Comparison of ENCODE assay signal across 17 cellular contexts in the genomic region with DNA sequence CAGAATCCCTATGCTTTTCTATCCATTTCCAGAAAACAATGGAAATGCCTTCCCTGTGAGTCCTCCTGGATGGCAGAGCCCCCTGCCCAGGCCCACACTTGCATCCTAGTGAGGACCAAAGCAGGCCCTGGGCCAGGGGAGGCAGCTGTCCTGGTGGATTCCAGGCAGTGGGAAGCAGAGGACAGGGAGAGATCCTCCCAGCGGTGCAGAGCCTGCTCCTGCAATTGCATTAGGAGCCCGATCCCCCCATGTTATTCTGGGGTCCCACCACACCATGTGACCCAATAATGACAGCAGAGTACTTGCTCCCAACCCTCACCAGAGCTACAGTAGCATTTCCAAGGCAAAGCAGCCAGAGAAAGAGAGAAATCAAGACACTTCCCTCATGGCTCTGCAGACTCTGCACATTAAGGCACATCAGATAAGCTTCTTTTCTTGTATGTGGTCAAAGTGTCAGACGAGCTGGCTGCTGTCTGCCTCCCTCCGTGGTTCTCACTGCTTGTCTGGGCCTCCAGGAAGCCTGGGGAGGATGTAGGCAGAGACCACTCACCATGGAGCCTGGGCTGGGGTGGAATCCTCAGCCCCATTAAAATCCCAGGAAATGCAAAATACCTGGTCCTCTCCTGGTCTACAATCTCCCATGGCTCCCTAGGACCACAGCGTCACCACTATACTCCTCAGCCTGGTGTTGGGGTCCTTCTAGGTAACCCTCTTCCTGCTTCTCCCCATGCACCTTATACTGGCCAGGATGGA. TPM values are rescaled to one million over a fixed set of nuclear protein-coding genes. Genes with fewer than 3 reads are reported as not detected.
DNase-seq lines count a peak whose midpoint lies in the region; ATAC-seq and TF ChIP-seq lines count a peak whose summit lies in the region.
"Had no signal": no experiment of that assay in that cellular context is flagged by ENCODE, and none has a peak within 500 bp of the region (broad histone marks: within the 10 kb centered on the region; RNA-seq: fewer than 3 reads in every experiment).

No MANE protein-coding gene starts in this region.

- H3K27me3 Mint-ChIP-seq in activated T-cell treated with anti-CD3 and anti-CD28 coated beads, Interleukin-2, amount 50 U/mL, for 72 hours (ENCODE audit: low read depth), result no peaks in the 10 kb centered on the region
- peaks cover 5% of the 10 kb centered on the region for H3K27me3 Mint-ChIP-seq in T-helper 17 cell

- no peak for ATAC-seq in activated T-cell treated with anti-CD3 and anti-CD28 coated beads, Interleukin-2, amount 50 U/mL, for 72 hours (replicated peaks in 1 of 2)
- peak; percentile 68 for ATAC-seq in T-helper 17 cell
- ATAC-seq in HG02678 (IDR thresholded peaks at IDR 0.05; ENCODE audit: unreplicated experiment), result no peak
- ATAC-seq: left lung had no signal

- H3K27ac Mint-ChIP-seq in activated T-cell treated with anti-CD3 and anti-CD28 coated beads, Interleukin-2, amount 50 U/mL, for 72 hours, result peak overlapping the region; percentile 9
- peak overlapping the region; percentile 87 for H3K27ac Mint-ChIP-seq in T-helper 17 cell

- no peaks in the 10 kb centered on the region for H3K9me3 Mint-ChIP-seq in activated T-cell treated with anti-CD3 and anti-CD28 coated beads, Interleukin-2, amount 50 U/mL, for 72 hours

- H3K4me3 ChIP-seq in spleen (no peak overlapping the region), tibial nerve (no peak overlapping the region)
- H3K4me3 ChIP-seq: left lung, thoracic aorta had no signal

- no peak for TF ChIP-seq EP300 in tibial nerve (IDR thresholded peaks at IDR 0.05)

- no peaks in the 10 kb centered on the region for H3K36me3 ChIP-seq in spleen
- no peaks in the 10 kb centered on the region for H3K36me3 ChIP-seq in tibial nerve
- H3K36me3 ChIP-seq: left lung, thoracic aorta had no signal

- H3K27ac ChIP-seq in spleen, result no peak overlapping the region
- H3K27ac ChIP-seq in tibial nerve, result no peak overlapping the region
- H3K27ac ChIP-seq: HL-60, left lung, thoracic aorta had no signal

- TF ChIP-seq POLR2A in spleen (IDR thresholded peaks at IDR 0.05) (no peak), tibial nerve (IDR thresholded peaks at IDR 0.05) (no peak)

- H3K9me3 ChIP-seq in T-helper 17 cell (ENCODE audit: control insufficient read depth, low read length, poor library complexity, severe bottlenecking), result no peaks in the 10 kb centered on the region
- no peaks in the 10 kb centered on the region for H3K9me3 ChIP-seq in spleen
- H3K9me3 ChIP-seq in tibial nerve, result no peaks in the 10 kb centered on the region
- H3K9me3 ChIP-seq: Caco-2, left lung, thoracic aorta had no signal

- H3K4me1 Mint-ChIP-seq in activated T-cell treated with anti-CD3 and anti-CD28 coated beads, Interleukin-2, amount 50 U/mL, for 72 hours (ENCODE audit: low read depth), result peaks cover 100% of the 10 kb centered on the region
- H3K4me1 Mint-ChIP-seq in T-helper 17 cell, result peaks cover 61% of the 10 kb centered on the region

- TF ChIP-seq CTCF in spleen (IDR thresholded peaks at IDR 0.05 in 8 of 11, conservative IDR thresholded peaks at IDR 0.05 in 3 of 11) (no peak), tibial nerve (IDR thresholded peaks at IDR 0.05) (no peak)

- WGBS in spleen, 5 donors, result 53 to 67% (median 60%) methylated on average over 4 to 5 of the region's 5 CpGs
- WGBS in tibial nerve, 2 donors, result 67 to 78% methylated on average over 5 of the region's 5 CpGs

- H3K27me3 ChIP-seq in spleen (replicated peaks in 1 of 7) (peaks cover 0 to 5% (median 0%) of the 10 kb centered on the region in 7 donors), tibial nerve (no peaks in the 10 kb centered on the region)

- H3K36me3 Mint-ChIP-seq in activated T-cell treated with anti-CD3 and anti-CD28 coated beads, Interleukin-2, amount 50 U/mL, for 72 hours (ENCODE audit: insufficient read depth in 2 of 2), result peaks cover 3% of the 10 kb centered on the region in 2 donors
- no peaks in the 10 kb centered on the region for H3K36me3 Mint-ChIP-seq in T-helper 17 cell (ENCODE audit: low read depth)

- peak overlapping the region; percentile 18 to 33 for H3K4me3 Mint-ChIP-seq in activated T-cell treated with anti-CD3 and anti-CD28 coated beads, Interleukin-2, amount 50 U/mL, for 72 hours
- peak overlapping the region; percentile 66 for H3K4me3 Mint-ChIP-seq in T-helper 17 cell

- peaks cover 3 to 61% (median 18%) of the 10 kb centered on the region in 6 donors for H3K4me1 ChIP-seq in spleen
- peaks cover 0 to 4% (median 0%) of the 10 kb centered on the region in 4 donors for H3K4me1 ChIP-seq in tibial nerve
- H3K4me1 ChIP-seq: Caco-2, left lung had no signal

- intact Hi-C loops in spleen (cut with DNase I; ENCODE audit: low total_unique reads), result no loop called here

- no peak for DNase-seq in activated T-cell treated with anti-CD3 and anti-CD28 coated beads, Interleukin-2, amount 50 U/mL, for 72 hours
- DNase-seq in activated T-cell treated with anti-CD3 and anti-CD28 coated beads, Interleukin-2, amount 50 U/mL, for 1 hour, result no peak
- no peak for DNase-seq in T-helper 17 cell
- peak; percentile 56 for DNase-seq in central memory CD4-positive, alpha-beta T cell
- peak; percentile 74 for DNase-seq in spleen
- DNase-seq in tibial nerve (ENCODE audit: low spot score in 2 of 2), result no peak
- DNase-seq in cerebellum (ENCODE audit: low spot score), result no peak
- DNase-seq: Caco-2, GF-D8, left lung, NCI-H146, SIG-M5 had no signal

RNA-seq across cellular contexts. Expression of gene RUNX3, which starts 54.9 kb away (rescaled TPM):
- total RNA-seq in activated T-cell treated with anti-CD3 and anti-CD28 coated beads, Interleukin-2, amount 50 U/mL, for 72 hours, result 100 to 1,000 TPM; 254 to 298 TPM
- total RNA-seq in T-helper 17 cell (100 to 1,000 TPM; 186 to 243 TPM), spleen (10 to 100 TPM; 38.1 to 76.3 (median 52.3) TPM), tibial nerve (1 to 10 TPM in 3 of 4 donors, under 1 TPM in 1; 0.22 to 3.3 (median 1.2) TPM), cerebellum (not detected)
- 10 to 100 TPM; 17.3 to 22.1 (median 18.2) TPM for polyA plus RNA-seq in spleen
- total RNA-seq: LHCN-M2 had no signal
- polyA plus RNA-seq: AG04450 had no signal

Comparison
In these comparisons a context has a peak if more than half of its experiments do, and no peak if none do; other contexts are left out.
1. DNase-seq: peak in central memory CD4-positive, alpha-beta T cell (single experiment) and spleen (single experiment); none in activated T-cell treated with anti-CD3 and anti-CD28 coated beads, Interleukin-2, amount 50 U/mL, for 72 hours (0 of 2), activated T-cell treated with anti-CD3 and anti-CD28 coated beads, Interleukin-2, amount 50 U/mL, for 1 hour (single experiment), T-helper 17 cell (0 of 3), tibial nerve (0 of 2) and cerebellum (single experiment).
2. RNA of gene RUNX3, which starts 54.9 kb away (total RNA-seq): 254 to 298 TPM in activated T-cell treated with anti-CD3 and anti-CD28 coated beads, Interleukin-2, amount 50 U/mL, for 72 hours, 186 to 243 TPM in T-helper 17 cell and 38.1 to 76.3 TPM in spleen; 0.22 to 3.3 TPM in tibial nerve and not detected in cerebellum (single experiment); every median in the first group is over 4 times any median in the second.